In the genomic region with DNA sequence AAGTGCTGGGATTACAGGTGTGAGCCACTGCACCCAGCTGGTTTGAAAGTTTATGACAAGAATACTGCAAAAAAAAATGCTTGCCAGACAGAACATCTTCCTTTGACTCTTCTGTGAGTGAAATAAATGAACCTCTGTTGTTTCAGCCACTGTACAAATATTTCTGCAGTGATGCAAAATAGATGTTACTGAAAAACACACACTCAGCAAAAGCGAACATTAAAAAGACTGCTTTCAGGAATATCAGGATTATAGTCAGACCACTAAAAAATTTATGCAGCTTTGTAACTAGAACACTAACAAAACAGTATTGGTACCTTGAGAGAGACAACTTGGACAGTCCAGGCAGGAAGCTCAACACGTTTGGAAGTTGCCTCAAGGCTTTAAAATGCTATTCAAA, we compare ENCODE assay signal across 1 cellular context.
TF ChIP-seq lines count a peak whose summit lies in the region.

No MANE protein-coding gene starts in this region.

TF ChIP-seq in IMR-90, 13 proteins besides CTCF, POLR2A, EP300 and RAD21:
- TF ChIP-seq MAZ (IDR thresholded peaks at IDR 0.05; ENCODE audit: borderline replicate concordance, low read depth, low read length) = no peak
- peak; percentile 87 for TF ChIP-seq MAFK (IDR thresholded peaks at IDR 0.05; ENCODE audit: low read depth, low read length)
- TF ChIP-seq RFX5 (IDR thresholded peaks at IDR 0.05; ENCODE audit: low read depth, low read length) = no peak
